31 cellular contexts compared by ENCODE assay signal in genomic region chrX:126985960-126986359, GRCh38.
"Had no signal": no experiment of that assay in that cellular context is flagged by ENCODE, and none has a peak within 500 bp of the region (broad histone marks: within the 10 kb centered on the region; RNA-seq: fewer than 3 reads in every experiment).

No MANE protein-coding gene starts in this region.

- ATAC-seq: activated CD8-positive, alpha-beta T cell treated with anti-CD3 and anti-CD28 coated beads for 36 hours; activated T-cell treated with anti-CD3 and anti-CD28 coated beads, Interleukin-2, amount 50 U/mL, for 72 hours; activated T-helper 17 cell treated with anti-CD3 and anti-CD28 coated beads, Interleukin-2, amount 50 U/mL, for 72 hours; body of pancreas; Panc1 had no signal

- FAIRE-seq: TTC549 had no signal

- H3K27ac ChIP-seq: ascending aorta, body of pancreas, KMS-11, SJCRH30, SK-N-MC had no signal

- H3K9me3 ChIP-seq: ascending aorta, body of pancreas, breast epithelium, SJCRH30 had no signal

- H3K9ac ChIP-seq: KMS-11 had no signal

- H3K36me3 ChIP-seq: ascending aorta, breast epithelium, SJCRH30 had no signal

- H3K27me3 ChIP-seq: ascending aorta, body of pancreas, breast epithelium, SJCRH30 had no signal

- DNase-seq: activated CD4-positive, alpha-beta T cell treated with anti-CD3 and anti-CD28 coated beads, Interleukin-2, amount 10 ng/mL, durations not matched to agents 24 days and 14 days; activated CD4-positive, alpha-beta T cell treated with anti-CD3 and anti-CD28 coated beads, Interleukin-2, amount 50 U/mL, for 4 hours; activated CD8-positive, alpha-beta T cell treated with anti-CD3 and anti-CD28 coated beads for 36 hours; activated effector memory CD4-positive, alpha-beta T cell treated with anti-CD3 and anti-CD28 coated beads, Interleukin-2, amount 50 U/mL, for 16 hours; activated naive CD4-positive, alpha-beta T cell treated with Interleukin-2 at 50 U/mL for 16 hours; activated naive CD8-positive, alpha-beta T cell treated with anti-CD3 and anti-CD28 coated beads, Interleukin-2, amount 10 ng/mL, durations not matched to agents 7 days and 5 days; activated T-cell treated with anti-CD3 and anti-CD28 coated beads, Interleukin-2, amount 50 U/mL, for 1 hour; activated T-cell treated with anti-CD3 and anti-CD28 coated beads, Interleukin-2, amount 50 U/mL, for 72 hours; amygdala; body of pancreas; caudate nucleus; MM.1S; MV-4-11; NCI-H1092; NCI-H1436 treated with DMSO at 0.1 percent for 48 hours; NCI-H1694 treated with DMSO at 0.1 percent for 48 hours; NCI-H2029 treated with DMSO at 0.1 percent for 48 hours; NCI-H2107; NCI-H2171; NCI-H510A; NCI-H526; SHP77; SJCRH30; T1000 had no signal

- H3K4me1 ChIP-seq: ascending aorta, body of pancreas, breast epithelium, SJCRH30 had no signal

- H3K4me3 ChIP-seq: ascending aorta, body of pancreas, breast epithelium, SJCRH30, SK-N-MC had no signal
